Comparison of ENCODE assay signal across 18 cellular contexts in genomic region chr5:163478126-163478981, GRCh38. TPM values are rescaled to one million over a fixed set of nuclear protein-coding genes. Genes with fewer than 3 reads are reported as not detected.
DNase-seq lines count a peak whose midpoint lies in the region; ATAC-seq and TF ChIP-seq lines count a peak whose summit lies in the region.
"Had no signal": no experiment of that assay in that cellular context is flagged by ENCODE, and none has a peak within 500 bp of the region (broad histone marks: within the 10 kb centered on the region; RNA-seq: fewer than 3 reads in every experiment).

No MANE protein-coding gene starts in this region.

- H2BK5ac ChIP-seq in IMR-90 (ENCODE audit: low read depth, low read length, poor library complexity, severe bottlenecking) = no peak overlapping the region

- H4K8ac ChIP-seq in IMR-90 (ENCODE audit: low read depth in 2 of 2, low read length in 2 of 2) = no peak overlapping the region

- no peak overlapping the region for H3K27ac ChIP-seq in IMR-90 (ENCODE audit: insufficient read depth, low read length)
- H3K27ac ChIP-seq in mammary epithelial cell (ENCODE audit: insufficient read depth, low read depth, low read length) = no peak overlapping the region
- H3K27ac ChIP-seq: body of pancreas, C4-2B, esophagus squamous epithelium, neural progenitor cell had no signal

- H3K9me3 Mint-ChIP-seq in activated CD8-positive, alpha-beta T cell treated with anti-CD3 and anti-CD28 coated beads for 36 hours = no peaks in the 10 kb centered on the region
- H3K9me3 Mint-ChIP-seq: neural progenitor cell had no signal

- no peak overlapping the region for H3K27ac Mint-ChIP-seq in activated CD8-positive, alpha-beta T cell treated with anti-CD3 and anti-CD28 coated beads for 36 hours
- H3K27ac Mint-ChIP-seq: activated B cell treated with CpG ODN at 0.5 μM for 24 hours, neural progenitor cell had no signal

- TF ChIP-seq CTCF in IMR-90 (conservative IDR thresholded peaks at IDR 0.05; ENCODE audit: low read depth, low read length) = no peak
- no peak for TF ChIP-seq CTCF in mammary epithelial cell (conservative IDR thresholded peaks at IDR 0.05 in 1 of 2, IDR thresholded peaks at IDR 0.05 in 1 of 2; ENCODE audit: extremely low read depth in 1 of 2, insufficient read depth in 1 of 2, low read depth in 1 of 2, low read length in 2 of 2)
- TF ChIP-seq CTCF in activated CD8-positive, alpha-beta T cell treated with anti-CD3 and anti-CD28 coated beads for 36 hours (IDR thresholded peaks at IDR 0.05) = no peak

- H4K5ac ChIP-seq in IMR-90 (ENCODE audit: low read depth, low read length) = no peak overlapping the region

- H3K27me3 Mint-ChIP-seq in activated CD8-positive, alpha-beta T cell treated with anti-CD3 and anti-CD28 coated beads for 36 hours = no peaks in the 10 kb centered on the region
- H3K27me3 Mint-ChIP-seq: activated B cell treated with CpG ODN at 0.5 μM for 24 hours had no signal

- no peak overlapping the region for H3K4me3 Mint-ChIP-seq in activated CD8-positive, alpha-beta T cell treated with anti-CD3 and anti-CD28 coated beads for 36 hours
- H3K4me3 Mint-ChIP-seq: activated B cell treated with CpG ODN at 0.5 μM for 24 hours, neural progenitor cell had no signal

- POLR2A ChIA-PET in IMR-90 (lab: Charles Lee; ENCODE audit: unreplicated experiment) = no interaction called here
- POLR2A ChIA-PET in activated CD8-positive, alpha-beta T cell treated with anti-CD3 and anti-CD28 coated beads for 36 hours (lab: Charles Lee) = interaction anchor here (1.0 kb wide), 1 partner anchor 24 kb away, joined by 3 read pairs; no protein-coding TSS in a partner anchor

- H3K4me2 ChIP-seq in IMR-90 (ENCODE audit: low read depth, low read length) = no peak overlapping the region
- H3K4me2 ChIP-seq in mammary epithelial cell (ENCODE audit: insufficient read depth, low read depth, low read length) = no peak overlapping the region
- H3K4me2 ChIP-seq: neural progenitor cell had no signal

- no peak overlapping the region for H2AK9ac ChIP-seq in IMR-90 (replicated peaks; ENCODE audit: low read depth, low read length, poor library complexity)

- intact Hi-C loops in IMR-90 (cut with micrococcal nuclease) = no loop called here
- intact Hi-C loops in mammary epithelial cell (cut with micrococcal nuclease) = no loop called here
- intact Hi-C loops in activated CD8-positive, alpha-beta T cell treated with anti-CD3 and anti-CD28 coated beads for 36 hours (cut with micrococcal nuclease) = no loop called here
- intact Hi-C loops in posterior cingulate gyrus (cut with DNase I) = no loop called here

- no peaks in the 10 kb centered on the region for H3K79me2 ChIP-seq in mammary epithelial cell (ENCODE audit: insufficient read depth, low read length)

- no peak overlapping the region for H3K4ac ChIP-seq in IMR-90 (ENCODE audit: low read depth, low read length)

- H3K9me3 ChIP-seq in IMR-90 (ENCODE audit: control insufficient read depth, insufficient read depth, low read length) (no peaks in the 10 kb centered on the region), mammary epithelial cell (replicated peaks; ENCODE audit: insufficient read depth, low read length) (no peaks in the 10 kb centered on the region)
- H3K9me3 ChIP-seq: esophagus squamous epithelium had no signal

- H3K9ac ChIP-seq in IMR-90 (ENCODE audit: low read depth, low read length) = no peak overlapping the region
- no peak overlapping the region for H3K9ac ChIP-seq in mammary epithelial cell (ENCODE audit: insufficient read depth, low read length)
- H3K9ac ChIP-seq: neural progenitor cell had no signal

- no peak overlapping the region for H3K4me3 ChIP-seq in IMR-90 (ENCODE audit: insufficient read depth, low read depth, low read length)
- no peak overlapping the region for H3K4me3 ChIP-seq in mammary epithelial cell (replicated peaks in 1 of 3; ENCODE audit: insufficient read depth in 1 of 3, low read depth in 2 of 3, low read length in 3 of 3)
- H3K4me3 ChIP-seq: body of pancreas, esophagus squamous epithelium, neural progenitor cell had no signal

- no CpG with 5 or more reads among the region's 2 CpGs for WGBS in IMR-90 (ENCODE audit: extremely low coverage in 2 of 2, insufficient read length in 1 of 2), 2 experiments
- WGBS in mammary epithelial cell (ENCODE audit: low coverage, missing lambda C conversion rate) = 67% methylated on average over 2 of the region's 2 CpGs

- H3K9me1 ChIP-seq in IMR-90 (ENCODE audit: insufficient read depth, low read length) = 0 out of 2 replicates have a peak, but pooled peaks cover 3% of the 10 kb centered on the region

- no peak overlapping the region for H3K56ac ChIP-seq in IMR-90 (ENCODE audit: extremely low read depth, insufficient read depth, low read length)

- DNase-seq in EH (ENCODE audit: low read depth) (peak; percentile 61), IMR-90 (peak; percentile 28), mammary epithelial cell (peak; percentile 15), kidney tubule cell (ENCODE audit: low spot score) (peak; percentile 41), posterior cingulate gyrus (no peak)
- DNase-seq in activated CD8-positive, alpha-beta T cell treated with anti-CD3 and anti-CD28 coated beads for 36 hours = no peak
- DNase-seq: activated B cell treated with CpG ODN at 0.5 μM for 24 hours; activated effector memory CD4-positive, alpha-beta T cell treated with Interleukin-2 at 50 U/mL for 16 hours; body of pancreas; DMS53; esophagus squamous epithelium; H7; NCI-H146; RPMI8226; stimulated activated naive CD4-positive, alpha-beta T cell treated with Interleukin-2 at 50 U/mL for 16 hours had no signal

- H4K20me1 ChIP-seq in IMR-90 (ENCODE audit: insufficient read depth, low read length) (no peaks in the 10 kb centered on the region), mammary epithelial cell (ENCODE audit: insufficient read depth, low read length) (no peaks in the 10 kb centered on the region)

- no peak overlapping the region for H2BK20ac ChIP-seq in IMR-90 (ENCODE audit: low read depth, low read length)

- no peak overlapping the region for H4K91ac ChIP-seq in IMR-90 (ENCODE audit: insufficient read depth, low read depth, low read length)

- peaks cover 9% of the 10 kb centered on the region for H3K4me1 Mint-ChIP-seq in activated CD8-positive, alpha-beta T cell treated with anti-CD3 and anti-CD28 coated beads for 36 hours (ENCODE audit: low read depth)
- H3K4me1 Mint-ChIP-seq: activated B cell treated with CpG ODN at 0.5 μM for 24 hours, neural progenitor cell had no signal

- peak; percentile 78 for ATAC-seq in IMR-90 (ENCODE audit: low read depth)
- ATAC-seq in activated CD8-positive, alpha-beta T cell treated with anti-CD3 and anti-CD28 coated beads for 36 hours = no peak
- no peak for ATAC-seq in HG03457 (IDR thresholded peaks at IDR 0.05; ENCODE audit: unreplicated experiment)
- ATAC-seq: body of pancreas had no signal

- H2AFZ ChIP-seq in IMR-90 (replicated peaks; ENCODE audit: low read length, poor library complexity) (no peak overlapping the region), mammary epithelial cell (ENCODE audit: low read depth, low read length) (no peak overlapping the region)
- H2AFZ ChIP-seq: neural progenitor cell had no signal

- BruUV-seq in IMR-90 (replicated peaks; lab: Mats Ljungman, UMichigan) = no TSS peak
- no TSS peak for BruUV-seq in mammary epithelial cell (replicated peaks; lab: Mats Ljungman, UMichigan)

- no peak for TF ChIP-seq POLR2A in IMR-90 (IDR thresholded peaks at IDR 0.05; ENCODE audit: low read depth, low read length)

- CTCF ChIA-PET in IMR-90 (lab: Yijun Ruan, JAX) = interaction anchor here (1.1 kb wide), 1 partner anchor 27 kb away, joined by 3 read pairs; the partner anchor contains the start of gene MAT2B
- CTCF ChIA-PET in mammary epithelial cell (lab: Charles Lee; ENCODE audit: low non-redundant PET) = no interaction called here
- CTCF ChIA-PET in activated CD8-positive, alpha-beta T cell treated with anti-CD3 and anti-CD28 coated beads for 36 hours (lab: Charles Lee) = interaction anchor here (0.7 kb wide), 1 partner anchor 29 kb away, joined by 3 read pairs; no protein-coding TSS in a partner anchor

- no peak overlapping the region for H2AK5ac ChIP-seq in IMR-90 (ENCODE audit: low read depth, low read length)

- H3K79me1 ChIP-seq in IMR-90 (ENCODE audit: low read depth in 1 of 2, low read length in 2 of 2) = no peaks in the 10 kb centered on the region; a peak in 1 of 4 replicates

- peaks cover 69% of the 10 kb centered on the region for H3K36me3 Mint-ChIP-seq in activated CD8-positive, alpha-beta T cell treated with anti-CD3 and anti-CD28 coated beads for 36 hours (ENCODE audit: low read depth)

- no peak overlapping the region for H2BK120ac ChIP-seq in IMR-90 (ENCODE audit: low read depth, low read length)

- TF ChIP-seq RAD21 in IMR-90 (IDR thresholded peaks at IDR 0.05; ENCODE audit: low read length) = no peak

- H3K27me3 ChIP-seq in IMR-90 (ENCODE audit: control insufficient read depth, insufficient read depth, low read length) (no peaks in the 10 kb centered on the region), mammary epithelial cell (ENCODE audit: insufficient read depth, low read length) (no peaks in the 10 kb centered on the region)
- H3K27me3 ChIP-seq: body of pancreas, esophagus squamous epithelium, neural progenitor cell had no signal

- H3K14ac ChIP-seq in IMR-90 (replicated peaks; ENCODE audit: low read depth, low read length) = no peak overlapping the region

- no peak overlapping the region for H3K18ac ChIP-seq in IMR-90 (ENCODE audit: low read depth, low read length)

- dilution Hi-C loops in IMR-90 (cut with HindIII; ENCODE audit: low sequenced_read_pairs, unreplicated experiment) (no loop called here), mammary epithelial cell (cut with HindIII; ENCODE audit: low sequenced_read_pairs) (no loop called here)

- in situ Hi-C loops in IMR-90 (cut with MboI; ENCODE audit: low sequenced_read_pairs) = no loop called here
- in situ Hi-C loops in mammary epithelial cell (cut with MboI; ENCODE audit: low sequenced_read_pairs in 2 of 2) = no loop called here

- H2BK15ac ChIP-seq in IMR-90 (ENCODE audit: low read depth, low read length) = no peak overlapping the region

- H3K23ac ChIP-seq in IMR-90 (ENCODE audit: low read depth, low read length) = no peak overlapping the region

- H3K36me3 ChIP-seq in IMR-90 (ENCODE audit: control insufficient read depth, insufficient read depth, low read length) (no peaks in the 10 kb centered on the region; the same call in 1 of the 2 replicates), mammary epithelial cell (ENCODE audit: insufficient read depth, low read length) (peaks cover 47% of the 10 kb centered on the region)

- H3K4me1 ChIP-seq in IMR-90 (ENCODE audit: control insufficient read depth, insufficient read depth, low read length) (peaks cover 3% of the 10 kb centered on the region; the same call in 1 of the 2 replicates), mammary epithelial cell (ENCODE audit: insufficient read depth, low read length) (peaks cover 8% of the 10 kb centered on the region)
- H3K4me1 ChIP-seq: body of pancreas, esophagus squamous epithelium, neural progenitor cell had no signal

RNA-seq across cellular contexts. Expression of gene HMMR, which starts 17.9 kb away (rescaled TPM):
- total RNA-seq in IMR-90 (2012; rRNA removed) (24.6 and 30.3 TPM in 2 replicates), mammary epithelial cell (10 to 100 TPM in 1 of 2 donors, under 1 TPM in 1; 0.33 to 30.7 TPM)
- polyA plus RNA-seq in IMR-90 (2012; rRNA removed) (10.6 and 13.0 TPM in 2 replicates), mammary epithelial cell (14.7 TPM)
- polyA plus RNA-seq in IMR-90 (2012; cell fraction: cytosol; rRNA removed) = 0.69 and 1.2 TPM in 2 replicates
- polyA plus RNA-seq in IMR-90 (2012; cell fraction: nucleus; rRNA removed; ENCODE audit: low replicate concordance) = 0.32 and 2.6 TPM in 2 replicates
- polyA minus RNA-seq in mammary epithelial cell = 19.4 TPM
- 10 to 100 TPM; 94.2 to 95.2 TPM for total RNA-seq in activated CD8-positive, alpha-beta T cell treated with anti-CD3 and anti-CD28 coated beads for 36 hours
- total RNA-seq: body of pancreas had no signal

RNA-seq across cellular contexts. Expression of gene NUDCD2, which starts 18.5 kb away (rescaled TPM):
- total RNA-seq in IMR-90 (2012; rRNA removed) (3.0 and 4.2 TPM in 2 replicates), mammary epithelial cell (10 to 100 TPM in 1 of 2 donors, 1 to 10 TPM in 1; 6.3 to 33.1 TPM)
- polyA plus RNA-seq in IMR-90 (2012; rRNA removed) (3.1 and 3.5 TPM in 2 replicates), mammary epithelial cell (4.9 TPM)
- polyA plus RNA-seq in IMR-90 (2012; cell fraction: cytosol; rRNA removed) = 1.1 TPM in 2 replicates
- 0.58 and 4.5 TPM in 2 replicates for polyA plus RNA-seq in IMR-90 (2012; cell fraction: nucleus; rRNA removed; ENCODE audit: low replicate concordance)
- polyA minus RNA-seq in mammary epithelial cell = 0.57 TPM
- total RNA-seq in activated CD8-positive, alpha-beta T cell treated with anti-CD3 and anti-CD28 coated beads for 36 hours = 10 to 100 TPM; 55.5 to 62.7 TPM

RNA-seq across cellular contexts. Expression of gene MAT2B, which starts 27.1 kb away (rescaled TPM):
- total RNA-seq in IMR-90 (2012; rRNA removed) (80.3 and 107 TPM in 2 replicates), mammary epithelial cell (10 to 100 TPM; 46.1 to 49.2 TPM)
- polyA plus RNA-seq in IMR-90 (2012; rRNA removed) (29.9 and 41.7 TPM in 2 replicates), mammary epithelial cell (34.0 TPM)
- polyA plus RNA-seq in IMR-90 (2012; cell fraction: cytosol; rRNA removed) = 8.1 and 11.3 TPM in 2 replicates
- polyA plus RNA-seq in IMR-90 (2012; cell fraction: nucleus; rRNA removed; ENCODE audit: low replicate concordance) = 3.3 and 19.1 TPM in 2 replicates
- 20.4 TPM for polyA minus RNA-seq in mammary epithelial cell
- 10 to 100 TPM; 71.5 to 71.6 TPM for total RNA-seq in activated CD8-positive, alpha-beta T cell treated with anti-CD3 and anti-CD28 coated beads for 36 hours

RNA-seq across cellular contexts. Expression of gene CCNG1, which starts 41.0 kb away (rescaled TPM):
- 380 and 382 TPM in 2 replicates for total RNA-seq in IMR-90 (2012; rRNA removed)
- 56.2 and 72.0 TPM in 2 replicates for polyA plus RNA-seq in IMR-90 (2012; rRNA removed)
- polyA plus RNA-seq in IMR-90 (2012; cell fraction: cytosol; rRNA removed) = 24.9 and 31.6 TPM in 2 replicates
- 21.8 and 55.4 TPM in 2 replicates for polyA plus RNA-seq in IMR-90 (2012; cell fraction: nucleus; rRNA removed; ENCODE audit: low replicate concordance)
- total RNA-seq in mammary epithelial cell = 100 to 1,000 TPM in 1 of 2 donors, 10 to 100 TPM in 1; 97.6 to 215 TPM
- polyA plus RNA-seq in mammary epithelial cell = 74.5 TPM
- polyA minus RNA-seq in mammary epithelial cell = 80.6 TPM
- 100 to 1,000 TPM; 134 to 139 TPM for total RNA-seq in activated CD8-positive, alpha-beta T cell treated with anti-CD3 and anti-CD28 coated beads for 36 hours

Comparison
In these comparisons a context has a peak if more than half of its experiments do, and no peak if none do; other contexts are left out.
1. DNase-seq: peak in EH (single experiment), IMR-90 (single experiment), mammary epithelial cell (single experiment) and kidney tubule cell (single experiment); none in activated CD8-positive, alpha-beta T cell treated with anti-CD3 and anti-CD28 coated beads for 36 hours (single experiment) and posterior cingulate gyrus (0 of 10).